1 cellular context compared by ENCODE assay signal in the genomic region with DNA sequence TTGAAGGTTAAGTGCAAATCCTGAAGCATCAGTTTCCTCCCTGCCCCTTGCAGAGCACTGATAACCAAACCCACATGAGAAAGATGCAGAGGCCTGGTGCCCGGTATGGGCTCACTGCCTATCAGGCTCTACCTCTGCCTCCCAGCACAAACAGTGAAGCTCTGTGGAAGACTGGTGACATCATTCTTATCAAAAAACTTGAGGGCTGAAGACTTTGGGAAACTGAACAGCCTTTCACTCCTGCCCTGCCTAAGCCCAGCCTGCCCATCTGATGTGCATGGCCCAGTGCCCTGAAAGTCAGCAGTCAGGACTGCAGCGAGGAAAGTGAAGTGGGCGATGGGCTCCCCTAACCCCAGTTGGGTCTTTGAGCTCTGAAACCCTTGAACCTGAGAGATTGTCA.
TF ChIP-seq lines count a peak whose summit lies in the region.

No MANE protein-coding gene starts in this region.

TF ChIP-seq in IMR-90, 13 proteins besides CTCF, POLR2A, EP300 and RAD21:
- no peak for TF ChIP-seq CEBPB (IDR thresholded peaks at IDR 0.05; ENCODE audit: low read depth, low read length)
- TF ChIP-seq NFE2L2 (IDR thresholded peaks at IDR 0.05; ENCODE audit: low read depth, low read length): no peak
- no peak for TF ChIP-seq CHD1 (IDR thresholded peaks at IDR 0.05; ENCODE audit: low read depth, low read length)
- no peak for TF ChIP-seq SMC3 (IDR thresholded peaks at IDR 0.05; ENCODE audit: low read depth, low read length)
- no peak for TF ChIP-seq MAZ (IDR thresholded peaks at IDR 0.05; ENCODE audit: borderline replicate concordance, low read depth, low read length)
- TF ChIP-seq FOS (IDR thresholded peaks at IDR 0.05; ENCODE audit: low read depth, low read length): no peak
- TF ChIP-seq MAFK (IDR thresholded peaks at IDR 0.05; ENCODE audit: low read depth, low read length): no peak
- no peak for TF ChIP-seq BHLHE40 (IDR thresholded peaks at IDR 0.05; ENCODE audit: low read depth, low read length)
- no peak for TF ChIP-seq RFX5 (IDR thresholded peaks at IDR 0.05; ENCODE audit: low read depth, low read length)
- TF ChIP-seq, protein P1, sequence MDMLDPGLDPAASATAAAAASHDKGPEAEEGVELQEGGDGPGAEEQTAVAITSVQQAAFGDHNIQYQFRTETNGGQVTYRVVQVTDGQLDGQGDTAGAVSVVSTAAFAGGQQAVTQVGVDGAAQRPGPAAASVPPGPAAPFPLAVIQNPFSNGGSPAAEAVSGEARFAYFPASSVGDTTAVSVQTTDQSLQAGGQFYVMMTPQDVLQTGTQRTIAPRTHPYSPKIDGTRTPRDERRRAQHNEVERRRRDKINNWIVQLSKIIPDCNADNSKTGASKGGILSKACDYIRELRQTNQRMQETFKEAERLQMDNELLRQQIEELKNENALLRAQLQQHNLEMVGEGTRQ (IDR thresholded peaks at IDR 0.05; ENCODE audit: low read depth, low read length): no peak
